Comparison of ENCODE assay signal across 11 cellular contexts in genomic region chr9:91253488-91253887, GRCh38.
DNase-seq lines count a peak whose midpoint lies in the region; ATAC-seq and TF ChIP-seq lines count a peak whose summit lies in the region.
"Had no signal": no experiment of that assay in that cellular context is flagged by ENCODE, and none has a peak within 500 bp of the region (broad histone marks: within the 10 kb centered on the region; RNA-seq: fewer than 3 reads in every experiment).

No MANE protein-coding gene starts in this region.

- no peak for TF ChIP-seq POLR2A in breast epithelium (IDR thresholded peaks at IDR 0.05)

- no peak overlapping the region for H3K27ac Mint-ChIP-seq in MCF 10A (ENCODE audit: low read depth, unreplicated experiment)

- H3K9me3 ChIP-seq in breast epithelium (no peaks in the 10 kb centered on the region), mammary epithelial cell (replicated peaks; ENCODE audit: insufficient read depth, low read length) (no peaks in the 10 kb centered on the region)

- POLR2A ChIA-PET in MCF 10A (lab: Yijun Ruan, JAX), result interaction anchor here (0.6 to 1.1 kb wide), 4 partner anchors 10 to 168 kb away, joined by 3 to 4 read pairs (median 3); no protein-coding TSS in a partner anchor

- DNase-seq in MCF 10A (ENCODE audit: unreplicated experiment) (peak; percentile 30), breast epithelium (ENCODE audit: low spot score in 2 of 2) (no peak), NCI-H460 (ENCODE audit: extremely low read depth, low read depth) (peak; percentile 4), mammary epithelial cell (peak; percentile 9), GM03348 (ENCODE audit: low spot score) (no peak), NCI-H345 treated with DMSO at 0.1 percent for 48 hours (lab: John Stamatoyannopoulos, UW; ENCODE audit: unreplicated experiment) (no peak)
- DNase-seq in stimulated activated naive CD8-positive, alpha-beta T cell treated with anti-CD3 and anti-CD28 coated beads, Interleukin-15, Interleukin-2, amounts not matched to agents 100 U/mL and 50 U/mL, for 24 hours, result peak; percentile 11
- DNase-seq: Calu3, caudate nucleus, NCI-H446 had no signal

- H3K79me2 ChIP-seq in mammary epithelial cell (ENCODE audit: insufficient read depth, low read length), result no peaks in the 10 kb centered on the region

- in situ Hi-C loops in mammary epithelial cell (cut with MboI; ENCODE audit: low sequenced_read_pairs in 2 of 2), result no loop called here

- H3K9me3 Mint-ChIP-seq in MCF 10A (ENCODE audit: unreplicated experiment), result no peaks in the 10 kb centered on the region

- H3K36me3 ChIP-seq in breast epithelium (no peaks in the 10 kb centered on the region), mammary epithelial cell (ENCODE audit: insufficient read depth, low read length) (no peaks in the 10 kb centered on the region)

- H3K27ac ChIP-seq in breast epithelium, result no peak overlapping the region
- no peak overlapping the region for H3K27ac ChIP-seq in mammary epithelial cell (ENCODE audit: insufficient read depth, low read depth, low read length)

- no peak overlapping the region for H3K4me2 ChIP-seq in mammary epithelial cell (ENCODE audit: insufficient read depth, low read depth, low read length)

- H3K4me3 ChIP-seq in breast epithelium (no peak overlapping the region), mammary epithelial cell (replicated peaks in 1 of 3; ENCODE audit: insufficient read depth in 1 of 3, low read depth in 2 of 3, low read length in 3 of 3) (no peak overlapping the region)

- H3K36me3 Mint-ChIP-seq in MCF 10A (ENCODE audit: insufficient read depth, unreplicated experiment), result peaks cover 8% of the 10 kb centered on the region

- intact Hi-C loops in MCF 10A (cut with micrococcal nuclease), result no loop called here
- intact Hi-C loops in breast epithelium (cut with DNase I; ENCODE audit: low total_unique reads), result no loop called here
- intact Hi-C loops in mammary epithelial cell (cut with micrococcal nuclease), result loop anchor here (5.0 to 10.0 kb wide), 2 partner anchors 166 to 339 kb away; no protein-coding TSS in a partner anchor

- dilution Hi-C loops in mammary epithelial cell (cut with HindIII; ENCODE audit: low sequenced_read_pairs), result no loop called here

- CTCF ChIA-PET in MCF 10A (lab: Yijun Ruan, JAX), result interaction anchor here (0.6 to 1.1 kb wide), 2 partner anchors 32 kb away, joined by 3 to 5 read pairs; no protein-coding TSS in a partner anchor
- CTCF ChIA-PET in mammary epithelial cell (lab: Charles Lee; ENCODE audit: low non-redundant PET), result interaction anchor here (0.5 to 0.6 kb wide), 3 partner anchors 75 to 216 kb away, joined by 3 to 7 read pairs (median 3); no protein-coding TSS in a partner anchor

- H3K4me3 Mint-ChIP-seq in MCF 10A (ENCODE audit: unreplicated experiment), result no peak overlapping the region

- TF ChIP-seq CTCF in MCF 10A (IDR thresholded peaks at IDR 0.05; ENCODE audit: unreplicated experiment), result peak; percentile 9
- TF ChIP-seq CTCF in breast epithelium (IDR thresholded peaks at IDR 0.05), result no peak
- peak in 1 of 2 donors; percentile 10 for TF ChIP-seq CTCF in mammary epithelial cell (conservative IDR thresholded peaks at IDR 0.05 in 1 of 2, IDR thresholded peaks at IDR 0.05 in 1 of 2; ENCODE audit: extremely low read depth in 1 of 2, insufficient read depth in 1 of 2, low read depth in 1 of 2, low read length in 2 of 2)

- no peaks in the 10 kb centered on the region for H3K27me3 Mint-ChIP-seq in MCF 10A (ENCODE audit: insufficient read depth, unreplicated experiment)

- no TSS peak for BruUV-seq in MCF 10A (replicated peaks; lab: Mats Ljungman, UMichigan)
- BruUV-seq in mammary epithelial cell (replicated peaks; lab: Mats Ljungman, UMichigan), result no TSS peak

- ATAC-seq in stimulated activated naive CD8-positive, alpha-beta T cell treated with anti-CD3 and anti-CD28 coated beads, Interleukin-15, Interleukin-2, amounts not matched to agents 100 U/mL and 50 U/mL, for 24 hours, result peak; percentile 89
- no peak for ATAC-seq in HG02870 (IDR thresholded peaks at IDR 0.05; ENCODE audit: unreplicated experiment)

- no peaks in the 10 kb centered on the region for H3K4me1 Mint-ChIP-seq in MCF 10A (ENCODE audit: insufficient read depth, unreplicated experiment)

- 90% methylated on average over 1 of the region's 1 CpG for WGBS in mammary epithelial cell (ENCODE audit: low coverage, missing lambda C conversion rate)

- H2AFZ ChIP-seq in mammary epithelial cell (ENCODE audit: low read depth, low read length), result no peak overlapping the region

- H3K27me3 ChIP-seq in breast epithelium, result no peaks in the 10 kb centered on the region
- no peaks in the 10 kb centered on the region for H3K27me3 ChIP-seq in mammary epithelial cell (ENCODE audit: insufficient read depth, low read length)

- H4K20me1 ChIP-seq in mammary epithelial cell (ENCODE audit: insufficient read depth, low read length), result no peaks in the 10 kb centered on the region

- H3K9ac ChIP-seq in mammary epithelial cell (ENCODE audit: insufficient read depth, low read length), result no peak overlapping the region

- H3K4me1 ChIP-seq in breast epithelium (no peaks in the 10 kb centered on the region), mammary epithelial cell (ENCODE audit: insufficient read depth, low read length) (no peaks in the 10 kb centered on the region)

Comparison
In these comparisons a context has a peak if more than half of its experiments do, and no peak if none do; other contexts are left out.
1. DNase-seq: peak in MCF 10A (single experiment), NCI-H460 (single experiment), mammary epithelial cell (single experiment) and stimulated activated naive CD8-positive, alpha-beta T cell treated with anti-CD3 and anti-CD28 coated beads, Interleukin-15, Interleukin-2, amounts not matched to agents 100 U/mL and 50 U/mL, for 24 hours (single experiment); none in breast epithelium (0 of 2), GM03348 (single experiment) and NCI-H345 treated with DMSO at 0.1 percent for 48 hours (single experiment).